ENCODE assay signal across 9 cellular contexts in genomic region chr4:128847074-128847724, GRCh38. TPM values are rescaled to one million over a fixed set of nuclear protein-coding genes. Genes with fewer than 3 reads are reported as not detected.
A peak's percentile ranks its signal among the peaks of the same experiment; 100 is the strongest.
DNase-seq lines count a peak whose midpoint lies in the region; ATAC-seq and TF ChIP-seq lines count a peak whose summit lies in the region.
"Had no signal": no experiment of that assay in that cellular context is flagged by ENCODE, and none has a peak within 500 bp of the region (broad histone marks: within the 10 kb centered on the region; RNA-seq: fewer than 3 reads in every experiment).

No MANE protein-coding gene starts in this region.

- H3K9me3 ChIP-seq in adipocyte (ENCODE audit: control insufficient read depth, low read length): no peaks in the 10 kb centered on the region
- no peaks in the 10 kb centered on the region for H3K9me3 ChIP-seq in psoas muscle

- peaks cover 11% of the 10 kb centered on the region for H3K4me1 Mint-ChIP-seq in T-helper 1 cell treated with Interleukin-12 subunit alpha and Interleukin-12 subunit beta and Interleukin-4 antibody, amounts not matched to agents 30 μg/mL and 1 μg/mL, for 36 hours (ENCODE audit: low read depth)

- no peak for TF ChIP-seq CTCF in psoas muscle (IDR thresholded peaks at IDR 0.05)
- TF ChIP-seq CTCF in GM10266 (IDR thresholded peaks at IDR 0.05; ENCODE audit: control insufficient read depth, insufficient read depth, low read depth, missing control alignments): no peak

- intact Hi-C loops in psoas muscle (cut with DNase I): no loop called here

- H3K4me3 Mint-ChIP-seq in T-helper 1 cell treated with Interleukin-12 subunit alpha and Interleukin-12 subunit beta and Interleukin-4 antibody, amounts not matched to agents 30 μg/mL and 1 μg/mL, for 36 hours: no peak overlapping the region

- H3K36me3 ChIP-seq in adipocyte (ENCODE audit: control insufficient read depth, insufficient read depth, low read length, severe bottlenecking) (peaks cover 97% of the 10 kb centered on the region), psoas muscle (ENCODE audit: insufficient read depth in 1 of 2, low read depth in 1 of 2) (peaks cover 0 to 89% of the 10 kb centered on the region in 2 donors)

- H3K4me3 ChIP-seq in adipocyte (ENCODE audit: low read length) (no peak overlapping the region), psoas muscle (no peak overlapping the region)

- H3K4me1 ChIP-seq in adipocyte (ENCODE audit: control insufficient read depth, insufficient read depth, low read length) (peaks cover 26% of the 10 kb centered on the region), psoas muscle (peaks cover 28% of the 10 kb centered on the region)

- H3K9me3 Mint-ChIP-seq in T-helper 1 cell treated with Interleukin-12 subunit alpha and Interleukin-12 subunit beta and Interleukin-4 antibody, amounts not matched to agents 30 μg/mL and 1 μg/mL, for 36 hours: no peaks in the 10 kb centered on the region

- no peaks in the 10 kb centered on the region for H3K27me3 Mint-ChIP-seq in T-helper 1 cell treated with Interleukin-12 subunit alpha and Interleukin-12 subunit beta and Interleukin-4 antibody, amounts not matched to agents 30 μg/mL and 1 μg/mL, for 36 hours (ENCODE audit: low read depth)

- no peak for DNase-seq in T-helper 1 cell
- DNase-seq in NCI-H2107 treated with DMSO at 0.1 percent for 48 hours (lab: John Stamatoyannopoulos, UW; ENCODE audit: unreplicated experiment): peak; percentile 70
- DNase-seq in adipocyte (ENCODE audit: low read depth): no peak
- no peak for DNase-seq in psoas muscle
- no peak for DNase-seq in GM10266 (ENCODE audit: extremely low spot score)
- no peak for DNase-seq in amniotic stem cell (lab: John Stamatoyannopoulos, UW)
- no peak for DNase-seq in NCI-H748 (lab: John Stamatoyannopoulos, UW; ENCODE audit: unreplicated experiment)
- DNase-seq: left cardiac atrium had no signal

- peak overlapping the region; percentile 37 for H3K9ac ChIP-seq in adipocyte (ENCODE audit: low read length)

- WGBS in psoas muscle, 3 donors: 73 to 88% (median 82%) methylated on average over 8 of the region's 8 CpGs

- peak overlapping the region; percentile 60 for H3K27ac Mint-ChIP-seq in T-helper 1 cell treated with Interleukin-12 subunit alpha and Interleukin-12 subunit beta and Interleukin-4 antibody, amounts not matched to agents 30 μg/mL and 1 μg/mL, for 36 hours

- peak; percentile 37 to 51 (median 48) for ATAC-seq in psoas muscle

- peak overlapping the region; percentile 18 for H3K27ac ChIP-seq in psoas muscle

- H3K27me3 ChIP-seq in adipocyte (replicated peaks; ENCODE audit: control insufficient read depth, insufficient read depth, low read length) (no peaks in the 10 kb centered on the region), psoas muscle (ENCODE audit: insufficient read depth in 3 of 3, low read length in 2 of 3) (no peaks in the 10 kb centered on the region)

- peaks cover 54% of the 10 kb centered on the region for H3K36me3 Mint-ChIP-seq in T-helper 1 cell treated with Interleukin-12 subunit alpha and Interleukin-12 subunit beta and Interleukin-4 antibody, amounts not matched to agents 30 μg/mL and 1 μg/mL, for 36 hours (ENCODE audit: low read depth)

RNA-seq across cellular contexts. Expression of gene JADE1, which starts 37.7 kb away (rescaled TPM):
- total RNA-seq in psoas muscle: 10 to 100 TPM; 16.8 to 21.4 (median 19.0) TPM
- 10 to 100 TPM in 1 of 3 donors, 1 to 10 TPM in 2; 5.8 to 16.4 (median 6.5) TPM for polyA plus RNA-seq in psoas muscle
